In the genomic region with DNA sequence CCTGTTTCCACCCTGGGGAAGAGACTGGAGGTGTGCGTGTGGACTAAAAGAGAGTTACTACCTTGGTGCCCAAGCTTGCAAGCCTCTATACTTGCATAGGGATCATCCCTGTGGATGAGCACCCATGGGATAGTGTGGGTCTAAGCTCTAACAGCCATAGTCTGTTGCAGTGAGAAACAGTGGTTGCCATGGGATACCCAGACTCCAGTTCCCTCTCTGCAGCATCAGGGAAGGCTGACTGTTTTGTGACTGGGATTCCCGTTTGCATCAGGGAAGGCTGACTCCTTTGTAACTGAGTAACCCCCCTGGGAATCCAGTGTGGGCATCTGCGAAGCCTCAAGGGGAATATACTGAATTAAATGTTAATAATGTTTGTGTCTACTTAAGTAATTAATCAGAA, we compare ENCODE assay signal across 26 cellular contexts.
A peak's percentile ranks its signal among the peaks of the same experiment; 100 is the strongest.
DNase-seq lines count a peak whose midpoint lies in the region; ATAC-seq, FAIRE-seq and TF ChIP-seq lines count a peak whose summit lies in the region.
"Had no signal": no experiment of that assay in that cellular context is flagged by ENCODE, and none has a peak within 500 bp of the region (broad histone marks: within the 10 kb centered on the region; RNA-seq: fewer than 3 reads in every experiment).

No MANE protein-coding gene starts in this region.

- H3K9me1 ChIP-seq in K562 (ENCODE audit: control insufficient read depth, insufficient read depth, low read length), result no peaks in the 10 kb centered on the region

- no peaks in the 10 kb centered on the region for H3K79me2 ChIP-seq in K562 (ENCODE audit: control insufficient read depth, insufficient read depth, low read length)

- H3K27ac Mint-ChIP-seq in activated T-helper 1 cell treated with anti-CD3 and anti-CD28 coated beads, Interleukin-12 subunit alpha, Interleukin-12 subunit beta, Interleukin-2, Interleukin-4 antibody, amounts not matched to agents 30 ng/mL and 10 ng/mL and 1 ng/mL, durations not matched to agents 14 hours and 24 hours and 36 hours, result no peak overlapping the region
- H3K27ac Mint-ChIP-seq: activated CD4-positive, alpha-beta memory T cell treated with anti-CD3 and anti-CD28 coated beads for 36 hours; activated naive CD8-positive, alpha-beta T cell treated with anti-CD3 and anti-CD28 coated beads, Interleukin-2, amount 50 U/mL, for 24 hours; activated T-cell treated with anti-CD3 and anti-CD28 coated beads, Interleukin-2, amount 50 U/mL, for 72 hours; progenitor cell of endocrine pancreas had no signal

- no peak for FAIRE-seq in K562 (lab: Jason Lieb, UNC)

- no peaks in the 10 kb centered on the region for H3K4me1 ChIP-seq in K562 (replicated peaks in 1 of 2; ENCODE audit: control insufficient read depth in 2 of 2, insufficient read depth in 2 of 2, low read length in 2 of 2)
- H3K4me1 ChIP-seq: colonic mucosa, left ventricle myocardium inferior, SJCRH30 had no signal

- POLR2A ChIA-PET in K562 (lab: Yijun Ruan, JAX), result interaction anchor here (0.9 to 1.5 kb wide), 3 partner anchors 17 to 37 kb away, joined by 3 to 4 read pairs (median 3); no protein-coding TSS in a partner anchor

- no peak overlapping the region for H3K4me2 ChIP-seq in K562 (ENCODE audit: insufficient read depth, low read length)

- ATAC-seq in K562, result no peak
- ATAC-seq: activated naive CD8-positive, alpha-beta T cell treated with anti-CD3 and anti-CD28 coated beads, Interleukin-2, amount 50 U/mL, for 24 hours; activated T-cell treated with anti-CD3 and anti-CD28 coated beads, Interleukin-2, amount 50 U/mL, for 72 hours had no signal

- WGBS in K562 (ENCODE audit: insufficient coverage, low coverage, missing lambda C conversion rate), result 4% methylated on average over 3 of the region's 3 CpGs
- WGBS in lower leg skin, 2 donors, result 80 to 86% methylated on average over 3 of the region's 3 CpGs

- no peaks in the 10 kb centered on the region for H3K27me3 Mint-ChIP-seq in activated T-helper 1 cell treated with anti-CD3 and anti-CD28 coated beads, Interleukin-12 subunit alpha, Interleukin-12 subunit beta, Interleukin-2, Interleukin-4 antibody, amounts not matched to agents 30 ng/mL and 10 ng/mL and 1 ng/mL, durations not matched to agents 14 hours and 24 hours and 36 hours (ENCODE audit: insufficient read depth)
- H3K27me3 Mint-ChIP-seq: activated CD4-positive, alpha-beta memory T cell treated with anti-CD3 and anti-CD28 coated beads for 36 hours had no signal

- no TSS peak for BruUV-seq in K562 (replicated peaks; lab: Mats Ljungman, UMichigan)

- no peaks in the 10 kb centered on the region for H3K9me3 Mint-ChIP-seq in activated T-helper 1 cell treated with anti-CD3 and anti-CD28 coated beads, Interleukin-12 subunit alpha, Interleukin-12 subunit beta, Interleukin-2, Interleukin-4 antibody, amounts not matched to agents 30 ng/mL and 10 ng/mL and 1 ng/mL, durations not matched to agents 14 hours and 24 hours and 36 hours
- H3K9me3 Mint-ChIP-seq: activated CD4-positive, alpha-beta memory T cell treated with anti-CD3 and anti-CD28 coated beads for 36 hours; activated naive CD8-positive, alpha-beta T cell treated with anti-CD3 and anti-CD28 coated beads, Interleukin-2, amount 50 U/mL, for 24 hours; activated T-cell treated with anti-CD3 and anti-CD28 coated beads, Interleukin-2, amount 50 U/mL, for 72 hours had no signal

- H3K36me3 Mint-ChIP-seq in activated T-helper 1 cell treated with anti-CD3 and anti-CD28 coated beads, Interleukin-12 subunit alpha, Interleukin-12 subunit beta, Interleukin-2, Interleukin-4 antibody, amounts not matched to agents 30 ng/mL and 10 ng/mL and 1 ng/mL, durations not matched to agents 14 hours and 24 hours and 36 hours (ENCODE audit: low read depth), result no peaks in the 10 kb centered on the region
- H3K36me3 Mint-ChIP-seq: activated CD4-positive, alpha-beta memory T cell treated with anti-CD3 and anti-CD28 coated beads for 36 hours had no signal

- no peak overlapping the region for H2AFZ ChIP-seq in K562 (ENCODE audit: low read depth, low read length)
- H2AFZ ChIP-seq: GM23248 had no signal

- in situ Hi-C loops in G401 (cut with HindIII; ENCODE audit: low sequenced_read_pairs) (no loop called here), K562 (cut with MboI) (no loop called here)

- peak; percentile 1 for DNase-seq in NCI-H748 (lab: John Stamatoyannopoulos, UW; ENCODE audit: unreplicated experiment)
- no peak for DNase-seq in NCI-H748 treated with DMSO at 0.1 percent for 48 hours (lab: John Stamatoyannopoulos, UW)
- DNase-seq in G401 (ENCODE audit: low spot score), result peak; percentile 44
- DNase-seq in K562 (ENCODE audit: extremely low read depth in 1 of 4, low spot score in 3 of 4), result no peak
- peak; percentile 17 for DNase-seq in renal cortical epithelial cell (ENCODE audit: low read depth)
- no peak for DNase-seq in activated T-helper 1 cell treated with anti-CD3 and anti-CD28 coated beads, Interleukin-12 subunit alpha, Interleukin-12 subunit beta, Interleukin-2, Interleukin-4 antibody, amounts not matched to agents 30 ng/mL and 10 ng/mL and 1 ng/mL, durations not matched to agents 14 hours and 24 hours and 36 hours (ENCODE audit: low spot score)
- no peak for DNase-seq in lower leg skin (ENCODE audit: low spot score in 2 of 2)
- DNase-seq in NCI-H526 treated with DMSO at 0.1 percent for 48 hours (lab: John Stamatoyannopoulos, UW), result no peak
- DNase-seq: activated CD4-positive, alpha-beta memory T cell treated with anti-CD3 and anti-CD28 coated beads for 36 hours; activated naive CD4-positive, alpha-beta T cell; activated naive CD8-positive, alpha-beta T cell treated with anti-CD3 and anti-CD28 coated beads, Interleukin-2, amount 50 U/mL, for 24 hours; activated T-cell treated with anti-CD3 and anti-CD28 coated beads, Interleukin-2, amount 50 U/mL, for 72 hours; colonic mucosa; DMS79 treated with DMSO at 0.1 percent for 48 hours; effector memory CD4-positive, alpha-beta T cell; GM23248; IMR-90; left ventricle myocardium inferior; NCI-H1694 treated with DMSO at 0.1 percent for 48 hours; NCI-H526; SJCRH30; stimulated activated CD4-positive, alpha-beta T cell treated with anti-CD3 and anti-CD28 coated beads, Interleukin-4, amount 100 ng/mL, for 1 hour had no signal

- H4K20me1 ChIP-seq in K562 (replicated peaks; ENCODE audit: control insufficient read depth, insufficient read depth, low read length), result no peaks in the 10 kb centered on the region

- no peak overlapping the region for H3K4me3 ChIP-seq in K562
- no peak overlapping the region for H3K4me3 ChIP-seq in lower leg skin (ENCODE audit: low read depth, poor library complexity, severe bottlenecking)
- H3K4me3 ChIP-seq: colonic mucosa, GM23248, left ventricle myocardium inferior, SJCRH30, tibial nerve had no signal

- TF ChIP-seq POLR2A in K562 (conservative IDR thresholded peaks at IDR 0.05) (no peak), lower leg skin (IDR thresholded peaks at IDR 0.05) (no peak)

- no peak overlapping the region for H3K4me3 Mint-ChIP-seq in activated T-helper 1 cell treated with anti-CD3 and anti-CD28 coated beads, Interleukin-12 subunit alpha, Interleukin-12 subunit beta, Interleukin-2, Interleukin-4 antibody, amounts not matched to agents 30 ng/mL and 10 ng/mL and 1 ng/mL, durations not matched to agents 14 hours and 24 hours and 36 hours
- H3K4me3 Mint-ChIP-seq: activated CD4-positive, alpha-beta memory T cell treated with anti-CD3 and anti-CD28 coated beads for 36 hours; activated naive CD8-positive, alpha-beta T cell treated with anti-CD3 and anti-CD28 coated beads, Interleukin-2, amount 50 U/mL, for 24 hours; activated T-cell treated with anti-CD3 and anti-CD28 coated beads, Interleukin-2, amount 50 U/mL, for 72 hours had no signal

- H3K4me1 Mint-ChIP-seq in activated T-helper 1 cell treated with anti-CD3 and anti-CD28 coated beads, Interleukin-12 subunit alpha, Interleukin-12 subunit beta, Interleukin-2, Interleukin-4 antibody, amounts not matched to agents 30 ng/mL and 10 ng/mL and 1 ng/mL, durations not matched to agents 14 hours and 24 hours and 36 hours (ENCODE audit: low read depth), result no peaks in the 10 kb centered on the region

- H3K36me3 ChIP-seq in K562 (ENCODE audit: control insufficient read depth, insufficient read depth, low read length), result no peaks in the 10 kb centered on the region
- H3K36me3 ChIP-seq: colonic mucosa, left ventricle myocardium inferior, neutrophil, SJCRH30, tibial nerve had no signal

- H3K27ac ChIP-seq in K562 (ENCODE audit: extremely low read depth, low read depth, low read length), result no peak overlapping the region
- H3K27ac ChIP-seq: colonic mucosa, epithelial cell of prostate, GM23248, left ventricle myocardium inferior, neutrophil, SJCRH30, tibial nerve had no signal

- TF ChIP-seq EP300 in K562 (IDR thresholded peaks at IDR 0.05; ENCODE audit: low read length), result no peak

- CTCF ChIA-PET in K562 (lab: Yijun Ruan, JAX; ENCODE audit: low intra/inter-chr PET ratio), result interaction anchor here (0.6 kb wide), 1 partner anchor 1518 kb away, joined by 3 read pairs; no protein-coding TSS in a partner anchor

- H3K9me3 ChIP-seq in K562 (replicated peaks; ENCODE audit: control insufficient read depth, insufficient read depth, low read depth, low read length), result no peaks in the 10 kb centered on the region
- H3K9me3 ChIP-seq: colonic mucosa, left ventricle myocardium inferior, neutrophil, SJCRH30, tibial nerve had no signal

- intact Hi-C loops in K562 (cut with micrococcal nuclease), result loop anchor here (10.0 kb wide), 1 partner anchor 1154 kb away; no protein-coding TSS in a partner anchor
- intact Hi-C loops in activated T-helper 1 cell treated with anti-CD3 and anti-CD28 coated beads, Interleukin-12 subunit alpha, Interleukin-12 subunit beta, Interleukin-2, Interleukin-4 antibody, amounts not matched to agents 30 ng/mL and 10 ng/mL and 1 ng/mL, durations not matched to agents 14 hours and 24 hours and 36 hours (cut with micrococcal nuclease), result no loop called here
- intact Hi-C loops in lower leg skin (cut with DNase I; ENCODE audit: low total_unique reads), result no loop called here

- no peak overlapping the region for H3K9ac ChIP-seq in K562 (ENCODE audit: insufficient read depth in 1 of 2, low read depth in 2 of 2, low read length in 2 of 2)
- H3K9ac ChIP-seq: GM23248 had no signal

- peaks cover 0 to 5% of the 10 kb centered on the region in 2 experiments; a peak in 1 of 5 replicates for H3K27me3 ChIP-seq in K562 (ENCODE audit: control insufficient read depth in 2 of 2, insufficient read depth in 2 of 2, low read length in 2 of 2)
- H3K27me3 ChIP-seq: colonic mucosa, neutrophil, SJCRH30, tibial nerve had no signal

- TF ChIP-seq RAD21 in K562 (CRISPR knock-in tag; conservative IDR thresholded peaks at IDR 0.05 in 1 of 2, IDR thresholded peaks at IDR 0.05 in 1 of 2), result no peak

- no peak for TF ChIP-seq CTCF in K562 (IDR thresholded peaks at IDR 0.05 in 2 of 3, conservative IDR thresholded peaks at IDR 0.05 in 1 of 3; ENCODE audit: insufficient read depth in 2 of 3, low read depth in 1 of 3, low read length in 3 of 3)
- no peak for TF ChIP-seq CTCF in lower leg skin (IDR thresholded peaks at IDR 0.05)

TF ChIP-seq in K562, 482 proteins besides CTCF, POLR2A, EP300 and RAD21:
- no peak for TF ChIP-seq MAFF (IDR thresholded peaks at IDR 0.05; ENCODE audit: low read length)
- TF ChIP-seq RFX1 (IDR thresholded peaks at IDR 0.05), result peak; percentile 54
- no peak for TF ChIP-seq SMAD3 (CRISPR knock-in tag; conservative IDR thresholded peaks at IDR 0.05)

Comparison
In these comparisons a context has a peak if more than half of its experiments do, and no peak if none do; other contexts are left out.
1. DNase-seq: peak in NCI-H748 (single experiment), G401 (single experiment) and renal cortical epithelial cell (single experiment); none in NCI-H748 treated with DMSO at 0.1 percent for 48 hours (single experiment), K562 (0 of 4), activated T-helper 1 cell treated with anti-CD3 and anti-CD28 coated beads, Interleukin-12 subunit alpha, Interleukin-12 subunit beta, Interleukin-2, Interleukin-4 antibody, amounts not matched to agents 30 ng/mL and 10 ng/mL and 1 ng/mL, durations not matched to agents 14 hours and 24 hours and 36 hours (single experiment), lower leg skin (0 of 2) and NCI-H526 treated with DMSO at 0.1 percent for 48 hours (single experiment).